8 cellular contexts compared by ENCODE assay signal in genomic region chr17:81917565-81918332, GRCh38. TPM values are rescaled to one million over a fixed set of nuclear protein-coding genes. Genes with fewer than 3 reads are reported as not detected.
DNase-seq lines count a peak whose midpoint lies in the region; ATAC-seq and TF ChIP-seq lines count a peak whose summit lies in the region.

TSS of gene SIRT7 (minus strand) at chr17:81918176. CDS start at chr17:81918131, 45 bp downstream.

- peak within 1 kb of the TSS; percentile 6 for H3K27ac ChIP-seq in cingulate gyrus (ENCODE audit: low read depth, low read length)

- peak; percentile 97 for DNase-seq in 8988T
- DNase-seq in NCI-H510A treated with DMSO at 0.1 percent for 48 hours (lab: John Stamatoyannopoulos, UW): peak; percentile 62
- DNase-seq in activated CD4-positive, alpha-beta T cell treated with anti-CD3 and anti-CD28 coated beads for 48 hours: peak; percentile 85
- peak; percentile 73 to 82 for DNase-seq in left colon
- peak; percentile 81 for DNase-seq in stimulated activated CD4-positive, alpha-beta T cell treated with anti-CD3 and anti-CD28 coated beads, Interleukin-1b, Interleukin-23, amount 100 ng/mL, for 48 hours

- ATAC-seq in HG03280 (IDR thresholded peaks at IDR 0.05; ENCODE audit: unreplicated experiment): peak; percentile 73
- ATAC-seq in left colon: peak; percentile 75

- intact Hi-C loops in left colon (cut with DNase I, micrococcal nuclease): no loop called here

- TF ChIP-seq POLR2A in GM18526 (IDR thresholded peaks at IDR 0.05; ENCODE audit: extremely low read depth, insufficient read length): peak; percentile 85

RNA-seq across cellular contexts. Expression of gene SIRT7, which starts in this region (rescaled TPM):
- total RNA-seq in left colon: 10 to 100 TPM; 63.2 to 67.5 TPM

Comparison
In these comparisons a context has a peak if more than half of its experiments do, and no peak if none do; other contexts are left out.
1. Peak in every context shown above with its lines: DNase-seq, ATAC-seq and H3K27ac ChIP-seq.